Comparison of ENCODE assay signal across 23 cellular contexts in the genomic region with DNA sequence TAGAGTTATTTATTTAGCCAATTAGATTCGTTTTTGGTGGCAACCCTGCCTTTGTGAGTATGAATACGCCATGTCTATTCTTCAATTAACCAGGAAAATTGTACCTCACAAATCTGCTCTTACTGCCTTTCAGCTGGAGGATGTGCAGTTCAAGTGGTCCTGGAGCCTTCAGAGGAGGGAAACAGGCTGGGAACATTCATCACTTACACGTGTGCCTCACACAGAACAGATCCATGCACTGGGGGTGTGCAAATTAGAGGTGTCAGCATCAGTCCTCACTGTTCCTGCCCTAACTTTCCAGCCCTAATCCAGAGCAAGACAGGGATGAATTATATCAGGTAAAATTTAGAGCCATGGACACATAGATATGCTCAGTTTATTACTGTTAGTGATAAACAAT.
"Had no signal": no experiment of that assay in that cellular context is flagged by ENCODE, and none has a peak within 500 bp of the region (broad histone marks: within the 10 kb centered on the region; RNA-seq: fewer than 3 reads in every experiment).

No MANE protein-coding gene starts in this region.

- H3K4me1 Mint-ChIP-seq: immature natural killer cell; naive thymus-derived CD4-positive, alpha-beta T cell; stimulated activated effector memory CD8-positive, alpha-beta T cell treated with anti-CD3 and anti-CD28 coated beads, Interleukin-12 subunit alpha, Interleukin-12 subunit beta, amount 100 ng/mL, for 72 hours had no signal

- ATAC-seq: left colon; left lung; mucosa of descending colon; naive thymus-derived CD4-positive, alpha-beta T cell; natural killer cell treated with Interleukin-12 subunit alpha and Interleukin-12 subunit beta and Interleukin-15 and Interleukin-18, amount 100 ng/mL, for 72 hours; pancreas; sciatic nerve; stimulated activated effector memory CD8-positive, alpha-beta T cell treated with anti-CD3 and anti-CD28 coated beads, Interleukin-12 subunit alpha, Interleukin-12 subunit beta, amount 100 ng/mL, for 72 hours had no signal

- DNase-seq: hypothalamus; immature natural killer cell; kidney; left colon; left lung; mesendoderm; midbrain; mucosa of descending colon; naive thymus-derived CD4-positive, alpha-beta T cell; pancreas; posterior cingulate gyrus; retina; right cardiac atrium; spleen; stimulated activated CD4-positive, alpha-beta T cell treated with anti-CD3 and anti-CD28 coated beads, Interleukin-4, amount 100 ng/mL, for 24 hours; stimulated activated naive CD4-positive, alpha-beta T cell; tibial artery; uterus had no signal

- H3K27me3 Mint-ChIP-seq: naive thymus-derived CD4-positive, alpha-beta T cell; natural killer cell treated with Interleukin-12 subunit alpha and Interleukin-12 subunit beta and Interleukin-15 and Interleukin-18, amount 100 ng/mL, for 72 hours; stimulated activated naive CD8-positive, alpha-beta T cell treated with anti-CD3 and anti-CD28 coated beads, Interleukin-15, Interleukin-2, amounts not matched to agents 100 ng/mL and 50 ng/mL, for 24 hours; type B pancreatic cell had no signal

- H3K27ac Mint-ChIP-seq: immature natural killer cell; naive thymus-derived CD4-positive, alpha-beta T cell; natural killer cell treated with Interleukin-12 subunit alpha and Interleukin-12 subunit beta and Interleukin-15 and Interleukin-18, amount 100 ng/mL, for 72 hours; stimulated activated effector memory CD8-positive, alpha-beta T cell treated with anti-CD3 and anti-CD28 coated beads, Interleukin-12 subunit alpha, Interleukin-12 subunit beta, amount 100 ng/mL, for 72 hours; stimulated activated naive CD8-positive, alpha-beta T cell treated with anti-CD3 and anti-CD28 coated beads, Interleukin-15, Interleukin-2, amounts not matched to agents 100 ng/mL and 50 ng/mL, for 24 hours; type B pancreatic cell had no signal

- H3K36me3 Mint-ChIP-seq: stimulated activated effector memory CD8-positive, alpha-beta T cell treated with anti-CD3 and anti-CD28 coated beads, Interleukin-12 subunit alpha, Interleukin-12 subunit beta, amount 100 ng/mL, for 72 hours had no signal

- H3K4me3 Mint-ChIP-seq: immature natural killer cell; naive thymus-derived CD4-positive, alpha-beta T cell; natural killer cell treated with Interleukin-12 subunit alpha and Interleukin-12 subunit beta and Interleukin-15 and Interleukin-18, amount 100 ng/mL, for 72 hours; stimulated activated effector memory CD8-positive, alpha-beta T cell treated with anti-CD3 and anti-CD28 coated beads, Interleukin-12 subunit alpha, Interleukin-12 subunit beta, amount 100 ng/mL, for 72 hours; stimulated activated naive CD8-positive, alpha-beta T cell treated with anti-CD3 and anti-CD28 coated beads, Interleukin-15, Interleukin-2, amounts not matched to agents 100 ng/mL and 50 ng/mL, for 24 hours; type B pancreatic cell had no signal
